17 cellular contexts compared by ENCODE assay signal in genomic region chr1:167230437-167230836, GRCh38. TPM values are rescaled to one million over a fixed set of nuclear protein-coding genes. Genes with fewer than 3 reads are reported as not detected.
DNase-seq lines count a peak whose midpoint lies in the region; ATAC-seq and TF ChIP-seq lines count a peak whose summit lies in the region.
"Had no signal": no experiment of that assay in that cellular context is flagged by ENCODE, and none has a peak within 500 bp of the region (broad histone marks: within the 10 kb centered on the region; RNA-seq: fewer than 3 reads in every experiment).

No MANE protein-coding gene starts in this region.

- no peaks in the 10 kb centered on the region for H3K9me3 Mint-ChIP-seq in activated T-cell treated with anti-CD3 and anti-CD28 coated beads, Interleukin-2, amount 50 U/mL, for 24 hours
- no peaks in the 10 kb centered on the region for H3K9me3 Mint-ChIP-seq in WTC11
- peaks cover 0 to 2% of the 10 kb centered on the region in 2 donors for H3K9me3 Mint-ChIP-seq in stimulated activated naive B cell treated with anti-CD40 and anti-IgM and Interleukin-4, amounts not matched to agents 10 μg/mL and 1 μg/mL and 100 μg/mL, for 72 hours
- H3K9me3 Mint-ChIP-seq: CD8-positive, alpha-beta memory T cell had no signal

- POLR2A ChIA-PET in WTC11 (lab: Charles Lee) = no interaction called here

- DNase-seq in activated T-cell treated with anti-CD3 and anti-CD28 coated beads, Interleukin-2, amount 50 U/mL, for 24 hours = no peak
- DNase-seq in activated T-cell treated with anti-CD3 and anti-CD28 coated beads for 4 hours (no peak), HL-60 (ENCODE audit: low read depth in 1 of 2, low spot score in 1 of 2) (no peak), WTC11 (ENCODE audit: low spot score) (no peak), NCI-H526 treated with DMSO at 0.1 percent for 48 hours (lab: John Stamatoyannopoulos, UW) (no peak), ureter (ENCODE audit: low spot score) (no peak)
- DNase-seq in stimulated activated naive B cell treated with anti-CD40 and anti-IgM and Interleukin-4, amounts not matched to agents 10 μg/mL and 1 μg/mL and 100 μg/mL, for 72 hours = no peak
- DNase-seq: CD8-positive, alpha-beta memory T cell; MM.1S; NCI-H2081; NCI-H2227 treated with DMSO at 0.1 percent for 48 hours; SJCRH30; T-helper 17 cell had no signal

- CTCF ChIA-PET in WTC11 (lab: Charles Lee) = interaction anchor here (0.8 to 1.8 kb wide), 5 partner anchors 10 to 320 kb away, joined by 3 to 10 read pairs (median 3); partner anchors contain the start of gene POU2F1

- no peaks in the 10 kb centered on the region for H3K27me3 ChIP-seq in HL-60 (ENCODE audit: insufficient read depth, poor library complexity, severe bottlenecking)
- H3K27me3 ChIP-seq: SJCRH30 had no signal

- peak overlapping the region; percentile 73 for H3K27ac ChIP-seq in HL-60 (replicated peaks)
- H3K27ac ChIP-seq: C4-2B, SJCRH30 had no signal

- H3K4me1 Mint-ChIP-seq in activated T-cell treated with anti-CD3 and anti-CD28 coated beads, Interleukin-2, amount 50 U/mL, for 24 hours (ENCODE audit: low read depth) = peaks cover 61% of the 10 kb centered on the region
- peaks cover 79% of the 10 kb centered on the region for H3K4me1 Mint-ChIP-seq in WTC11
- H3K4me1 Mint-ChIP-seq in stimulated activated naive B cell treated with anti-CD40 and anti-IgM and Interleukin-4, amounts not matched to agents 10 μg/mL and 1 μg/mL and 100 μg/mL, for 72 hours = peaks cover 30 to 75% of the 10 kb centered on the region in 2 donors

- peak overlapping the region; percentile 4 for H3K27ac Mint-ChIP-seq in activated T-cell treated with anti-CD3 and anti-CD28 coated beads, Interleukin-2, amount 50 U/mL, for 24 hours
- peak overlapping the region; percentile 23; the same call in 1 of the 2 replicates for H3K27ac Mint-ChIP-seq in WTC11
- H3K27ac Mint-ChIP-seq in stimulated activated naive B cell treated with anti-CD40 and anti-IgM and Interleukin-4, amounts not matched to agents 10 μg/mL and 1 μg/mL and 100 μg/mL, for 72 hours = peak overlapping the region; percentile 47
- H3K27ac Mint-ChIP-seq: CD8-positive, alpha-beta memory T cell; T-helper 17 cell had no signal

- no peaks in the 10 kb centered on the region for H3K27me3 Mint-ChIP-seq in activated T-cell treated with anti-CD3 and anti-CD28 coated beads, Interleukin-2, amount 50 U/mL, for 24 hours
- no peaks in the 10 kb centered on the region for H3K27me3 Mint-ChIP-seq in WTC11 (ENCODE audit: low read depth)
- no peaks in the 10 kb centered on the region for H3K27me3 Mint-ChIP-seq in stimulated activated naive B cell treated with anti-CD40 and anti-IgM and Interleukin-4, amounts not matched to agents 10 μg/mL and 1 μg/mL and 100 μg/mL, for 72 hours
- H3K27me3 Mint-ChIP-seq: CD8-positive, alpha-beta memory T cell; T-helper 17 cell had no signal

- no peaks in the 10 kb centered on the region for H3K36me3 Mint-ChIP-seq in activated T-cell treated with anti-CD3 and anti-CD28 coated beads, Interleukin-2, amount 50 U/mL, for 24 hours (ENCODE audit: low read depth)
- H3K36me3 Mint-ChIP-seq in WTC11 = no peaks in the 10 kb centered on the region
- H3K36me3 Mint-ChIP-seq in stimulated activated naive B cell treated with anti-CD40 and anti-IgM and Interleukin-4, amounts not matched to agents 10 μg/mL and 1 μg/mL and 100 μg/mL, for 72 hours = no peaks in the 10 kb centered on the region
- H3K36me3 Mint-ChIP-seq: CD8-positive, alpha-beta memory T cell had no signal

- no peak overlapping the region for H3K4me3 Mint-ChIP-seq in activated T-cell treated with anti-CD3 and anti-CD28 coated beads, Interleukin-2, amount 50 U/mL, for 24 hours
- no peak overlapping the region for H3K4me3 Mint-ChIP-seq in WTC11
- H3K4me3 Mint-ChIP-seq in stimulated activated naive B cell treated with anti-CD40 and anti-IgM and Interleukin-4, amounts not matched to agents 10 μg/mL and 1 μg/mL and 100 μg/mL, for 72 hours = no peak overlapping the region
- H3K4me3 Mint-ChIP-seq: CD8-positive, alpha-beta memory T cell; T-helper 17 cell had no signal

- TF ChIP-seq CTCF in HL-60 (IDR thresholded peaks at IDR 0.05; ENCODE audit: insufficient read depth, low read length) (no peak), WTC11 (IDR thresholded peaks at IDR 0.05) (no peak)

- ATAC-seq in WTC11 = no peak
- ATAC-seq in stimulated activated naive B cell treated with anti-CD40 and anti-IgM and Interleukin-4, amounts not matched to agents 10 μg/mL and 1 μg/mL and 100 μg/mL, for 72 hours (replicated peaks) = no peak
- ATAC-seq in GM21423 (IDR thresholded peaks at IDR 0.05; ENCODE audit: unreplicated experiment) = no peak
- ATAC-seq: Right ventricle myocardium inferior, SK-N-SH treated with all-trans-retinoic acid at 6 μM for 48 hours, T-helper 17 cell had no signal

- no peak overlapping the region for H3K4me3 ChIP-seq in HL-60 (replicated peaks; ENCODE audit: insufficient read depth, low read length)
- H3K4me3 ChIP-seq: SJCRH30 had no signal

TF ChIP-seq in WTC11, 78 proteins besides CTCF, POLR2A, EP300 and RAD21:
- TF ChIP-seq ERG (CRISPR knock-in tag; IDR thresholded peaks at IDR 0.05) (no peak), TEAD4 (CRISPR knock-in tag; IDR thresholded peaks at IDR 0.05) (no peak), ARID4B (CRISPR knock-in tag; IDR thresholded peaks at IDR 0.05; ENCODE audit: borderline replicate concordance) (no peak), ZNF263 (CRISPR knock-in tag; IDR thresholded peaks at IDR 0.05; ENCODE audit: low read depth) (no peak), TCF7 (CRISPR knock-in tag; IDR thresholded peaks at IDR 0.05; ENCODE audit: low read depth) (no peak), STAT6 (CRISPR knock-in tag; conservative IDR thresholded peaks at IDR 0.05; ENCODE audit: low read depth) (no peak), GRHL2 (CRISPR knock-in tag; IDR thresholded peaks at IDR 0.05; ENCODE audit: insufficient replicate concordance, severe bottlenecking) (no peak), ZNF416 (CRISPR knock-in tag; IDR thresholded peaks at IDR 0.05) (no peak)

RNA-seq across cellular contexts. Expression of gene POU2F1, which starts 9.8 kb away (rescaled TPM):
- 51.0 to 55.0 TPM (median 51.3 TPM) in 3 replicates for total RNA-seq in WTC11 (2021)
- 31.5 TPM for total RNA-seq in ureter
